ENCODE assay signal across 8 cellular contexts in genomic region chr14:22850944-22851790, GRCh38. TPM values are rescaled to one million over a fixed set of nuclear protein-coding genes. Genes with fewer than 3 reads are reported as not detected.
DNase-seq lines count a peak whose midpoint lies in the region; ATAC-seq and TF ChIP-seq lines count a peak whose summit lies in the region.

No MANE protein-coding gene starts in this region.

- H3K9me2 ChIP-seq in OCI-LY7 (ENCODE audit: insufficient read depth, low read length): no peaks in the 10 kb centered on the region

- CTCF ChIA-PET in OCI-LY7 (lab: Charles Lee; ENCODE audit: unreplicated experiment): interaction anchor here (0.5 to 1.4 kb wide), 3 partner anchors 24 to 252 kb away, joined by 3 read pairs; no protein-coding TSS in a partner anchor

- peaks cover 3% of the 10 kb centered on the region for H3K36me3 Mint-ChIP-seq in mesothelial cell of epicardium

- H3K27ac ChIP-seq in OCI-LY7 (ENCODE audit: low read depth, low read length, poor library complexity, severe bottlenecking): no peak overlapping the region

- POLR2A ChIA-PET in OCI-LY7 (lab: Charles Lee): interaction anchor here (0.5 to 6.0 kb wide), 12 partner anchors 17 to 291 kb away, joined by 3 to 42 read pairs (median 4); partner anchors contain the start of gene OXA1L

- peak overlapping the region; percentile 64 for H3K27ac Mint-ChIP-seq in mesothelial cell of epicardium

- intact Hi-C loops in OCI-LY7 (cut with micrococcal nuclease; ENCODE audit: unreplicated experiment): loop anchor here (5.0 kb wide), 1 partner anchor 264 kb away; the partner anchor contains the start of gene DAD1

- peaks cover 38% of the 10 kb centered on the region for H3K4me1 Mint-ChIP-seq in mesothelial cell of epicardium

- no peaks in the 10 kb centered on the region for H3K27me3 Mint-ChIP-seq in mesothelial cell of epicardium (ENCODE audit: low read depth)

- no peak overlapping the region for H3K4me3 ChIP-seq in OCI-LY7 (ENCODE audit: low read depth, low read length, poor library complexity, severe bottlenecking)

- no peak for ATAC-seq in GM19455 (IDR thresholded peaks at IDR 0.05; ENCODE audit: unreplicated experiment)

- H3K4me3 Mint-ChIP-seq in mesothelial cell of epicardium: no peak overlapping the region

- no peaks in the 10 kb centered on the region for H3K36me3 ChIP-seq in OCI-LY7 (ENCODE audit: insufficient read depth, low read length)

- H4K20me1 ChIP-seq in OCI-LY7 (ENCODE audit: insufficient read depth, low read length): no peaks in the 10 kb centered on the region

- no peaks in the 10 kb centered on the region for H3K9me3 ChIP-seq in OCI-LY7 (ENCODE audit: low read length)

- H3K9me3 Mint-ChIP-seq in mesothelial cell of epicardium: no peaks in the 10 kb centered on the region

- no peak overlapping the region for H3K4me2 ChIP-seq in OCI-LY7 (ENCODE audit: low read length)

- BruUV-seq in OCI-LY7 (replicated peaks; lab: Mats Ljungman, UMichigan): no TSS peak

- H2AFZ ChIP-seq in OCI-LY7 (ENCODE audit: low read length): peak overlapping the region; percentile 1; the same call in 1 of the 2 replicates

- H3K79me2 ChIP-seq in OCI-LY7 (ENCODE audit: insufficient read depth, low read depth, low read length): no peaks in the 10 kb centered on the region

- TF ChIP-seq CTCF in OCI-LY7 (conservative IDR thresholded peaks at IDR 0.05; ENCODE audit: low read length): no peak
- TF ChIP-seq CTCF in mesothelial cell of epicardium (IDR thresholded peaks at IDR 0.05; ENCODE audit: unreplicated experiment): no peak

- H3K4me1 ChIP-seq in OCI-LY7 (ENCODE audit: insufficient read depth, low read length, poor library complexity, severe bottlenecking): peaks cover 19% of the 10 kb centered on the region

- DNase-seq in Daoy (ENCODE audit: low read depth) (peak; percentile 97), OCI-LY7 (ENCODE audit: low spot score) (no peak), dermis blood vessel endothelial cell (peak; percentile 95), mesothelial cell of epicardium (ENCODE audit: low spot score in 2 of 2, unreplicated experiment in 2 of 2) (no peak), ureter (ENCODE audit: low spot score) (peak; percentile 90), NCI-H510A (lab: John Stamatoyannopoulos, UW) (no peak)
- no peak for DNase-seq in stimulated activated CD4-positive, alpha-beta T cell treated with anti-CD3 and anti-CD28 coated beads, Interleukin-12 subunit alpha, Interleukin-12 subunit beta, amount 100 ng/mL, for 4 hours

RNA-seq across cellular contexts. Expression of gene MMP14, which starts 14.8 kb away (rescaled TPM):
- total RNA-seq in Daoy (2014; rRNA removed; shearing (Covaris generic)): 158 and 176 TPM in 2 replicates
- 2.8 TPM in 2 replicates for total RNA-seq in OCI-LY7 (2014; rRNA removed; shearing (Covaris generic))
- 9.0 and 11.9 TPM in 2 replicates for total RNA-seq in OCI-LY7 (2022)
- total RNA-seq in dermis blood vessel endothelial cell: 73.3 and 138 TPM in 2 replicates
- 302 to 306 TPM (median 304 TPM) in 3 replicates for total RNA-seq in mesothelial cell of epicardium
- total RNA-seq in ureter: 172 TPM

RNA-seq across cellular contexts. Expression of gene LRP10, which starts 20.4 kb away (rescaled TPM):
- total RNA-seq in Daoy (2014; rRNA removed; shearing (Covaris generic)): 17.3 and 21.1 TPM in 2 replicates
- 19.0 and 25.5 TPM in 2 replicates for total RNA-seq in OCI-LY7 (2014; rRNA removed; shearing (Covaris generic))
- total RNA-seq in OCI-LY7 (2022): 53.3 and 55.1 TPM in 2 replicates
- 59.4 and 126 TPM in 2 replicates for total RNA-seq in dermis blood vessel endothelial cell
- total RNA-seq in mesothelial cell of epicardium: 38.6 to 40.4 TPM (median 39.8 TPM) in 3 replicates
- 128 TPM for total RNA-seq in ureter

RNA-seq across cellular contexts. Expression of gene MRPL52, which starts 21.5 kb away (rescaled TPM):
- 174 and 223 TPM in 2 replicates for total RNA-seq in Daoy (2014; rRNA removed; shearing (Covaris generic))
- total RNA-seq in OCI-LY7 (2014; rRNA removed; shearing (Covaris generic)): 100 and 126 TPM in 2 replicates
- total RNA-seq in OCI-LY7 (2022) (164 and 181 TPM in 2 replicates), dermis blood vessel endothelial cell (30.1 and 38.1 TPM in 2 replicates), mesothelial cell of epicardium (67.4 to 77.0 TPM (median 74.4 TPM) in 3 replicates), ureter (77.8 TPM)

RNA-seq across cellular contexts. Expression of gene REM2, which starts 31.9 kb away (rescaled TPM):
- total RNA-seq in Daoy (2014; rRNA removed; shearing (Covaris generic)): 0.74 TPM in 1 of 2 replicates, not detected in the other
- 1.1 and 5.7 TPM in 2 replicates for total RNA-seq in OCI-LY7 (2014; rRNA removed; shearing (Covaris generic))
- total RNA-seq in OCI-LY7 (2022) (1.5 and 2.1 TPM in 2 replicates), dermis blood vessel endothelial cell (0.09 TPM in 1 of 2 replicates, not detected in the other), mesothelial cell of epicardium (2.6 to 3.0 TPM (median 3.0 TPM) in 3 replicates), ureter (0.18 TPM)

RNA-seq across cellular contexts. Expression of gene SLC7A7, which starts 35.9 kb away (rescaled TPM):
- 0.51 and 1.8 TPM in 2 replicates for total RNA-seq in Daoy (2014; rRNA removed; shearing (Covaris generic))
- total RNA-seq in OCI-LY7 (2014; rRNA removed; shearing (Covaris generic)): 30.6 and 32.7 TPM in 2 replicates
- total RNA-seq in OCI-LY7 (2022): 50.0 and 59.2 TPM in 2 replicates
- total RNA-seq in dermis blood vessel endothelial cell: 4.8 and 8.3 TPM in 2 replicates
- total RNA-seq in mesothelial cell of epicardium: 8.3 to 9.8 TPM (median 8.9 TPM) in 3 replicates
- total RNA-seq in ureter: 10.6 TPM

Comparison
In these comparisons a context has a peak if more than half of its experiments do, and no peak if none do; other contexts are left out.
1. DNase-seq: peak in Daoy (single experiment), dermis blood vessel endothelial cell (single experiment) and ureter (single experiment); none in OCI-LY7 (single experiment), mesothelial cell of epicardium (0 of 2), NCI-H510A (single experiment) and stimulated activated CD4-positive, alpha-beta T cell treated with anti-CD3 and anti-CD28 coated beads, Interleukin-12 subunit alpha, Interleukin-12 subunit beta, amount 100 ng/mL, for 4 hours (single experiment).